ENCODE assay signal across 21 cellular contexts in genomic region chr6:38064431-38064830, GRCh38.
DNase-seq lines count a peak whose midpoint lies in the region; ATAC-seq, FAIRE-seq and TF ChIP-seq lines count a peak whose summit lies in the region.
"Had no signal": no experiment of that assay in that cellular context is flagged by ENCODE, and none has a peak within 500 bp of the region (broad histone marks: within the 10 kb centered on the region; RNA-seq: fewer than 3 reads in every experiment).

No MANE protein-coding gene starts in this region.

- WGBS in GM23248 (ENCODE audit: low coverage in 1 of 2, low lambda C conversion rate in 2 of 2, missing lambda C conversion rate in 2 of 2), 2 experiments = 95 to 98% methylated on average over 2 of the region's 2 CpGs
- 85 to 96% (median 92%) methylated on average over 2 of the region's 2 CpGs for WGBS in spleen, 5 donors

- H2AFZ ChIP-seq in GM23248 = no peak overlapping the region
- H2AFZ ChIP-seq in astrocyte (ENCODE audit: low read depth, low read length) = no peak overlapping the region

- H3K4me2 ChIP-seq in GM23248 (ENCODE audit: unreplicated experiment) = no peak overlapping the region
- no peak overlapping the region for H3K4me2 ChIP-seq in astrocyte (ENCODE audit: low read length)
- H3K4me2 ChIP-seq: KMS-11 had no signal

- H3K79me2 ChIP-seq in GM23248 (ENCODE audit: insufficient read depth) = peaks cover 93% of the 10 kb centered on the region
- H3K79me2 ChIP-seq in astrocyte (ENCODE audit: insufficient read depth, low read length) = peaks cover 37% of the 10 kb centered on the region

- ATAC-seq in stimulated activated memory B cell treated with anti-CD40 and anti-IgM and Interleukin-4, amounts not matched to agents 10 μg/mL and 1 μg/mL and 100 μg/mL, for 72 hours = no peak
- ATAC-seq: CD8-positive, alpha-beta T cell had no signal

- peaks cover 3% of the 10 kb centered on the region; the same call in 1 of the 2 replicates for H3K9me2 ChIP-seq in GM23248 (ENCODE audit: insufficient read depth)

- TF ChIP-seq CTCF in astrocyte (IDR thresholded peaks at IDR 0.05; ENCODE audit: insufficient read depth, low read depth, low read length) (no peak), spleen (IDR thresholded peaks at IDR 0.05 in 8 of 11, conservative IDR thresholded peaks at IDR 0.05 in 3 of 11) (no peak)

- intact Hi-C loops in spleen (cut with DNase I; ENCODE audit: low total_unique reads) = no loop called here

- H3K4me1 Mint-ChIP-seq in astrocyte (ENCODE audit: low read depth, unreplicated experiment) = no peaks in the 10 kb centered on the region
- peaks cover 36% of the 10 kb centered on the region for H3K4me1 Mint-ChIP-seq in stimulated activated memory B cell treated with anti-CD40 and anti-IgM and Interleukin-4, amounts not matched to agents 10 μg/mL and 1 μg/mL and 100 μg/mL, for 72 hours

- H3K27me3 ChIP-seq in GM23248 (replicated peaks; ENCODE audit: insufficient read depth) (no peaks in the 10 kb centered on the region), astrocyte (ENCODE audit: insufficient read depth, low read length) (no peaks in the 10 kb centered on the region), spleen (replicated peaks in 1 of 7) (no peaks in the 10 kb centered on the region)
- H3K27me3 ChIP-seq: SJSA1 had no signal

- H3K4me1 ChIP-seq in GM23248 (ENCODE audit: insufficient read depth) (0 out of 2 replicates have a peak, but pooled peaks cover 3% of the 10 kb centered on the region), astrocyte (ENCODE audit: insufficient read depth, low read length) (no peaks in the 10 kb centered on the region), spleen (peaks cover 6 to 20% (median 10%) of the 10 kb centered on the region in 6 donors)
- H3K4me1 ChIP-seq: SJSA1 had no signal

- H3K36me3 Mint-ChIP-seq in astrocyte (ENCODE audit: low read depth, unreplicated experiment) = peaks cover 21% of the 10 kb centered on the region
- H3K36me3 Mint-ChIP-seq in stimulated activated memory B cell treated with anti-CD40 and anti-IgM and Interleukin-4, amounts not matched to agents 10 μg/mL and 1 μg/mL and 100 μg/mL, for 72 hours = peaks cover 34% of the 10 kb centered on the region

- H3K27ac Mint-ChIP-seq in astrocyte (ENCODE audit: unreplicated experiment) = no peak overlapping the region
- H3K27ac Mint-ChIP-seq in stimulated activated memory B cell treated with anti-CD40 and anti-IgM and Interleukin-4, amounts not matched to agents 10 μg/mL and 1 μg/mL and 100 μg/mL, for 72 hours = peak overlapping the region; percentile 25
- H3K27ac Mint-ChIP-seq: CD8-positive, alpha-beta T cell had no signal

- H3K9ac ChIP-seq in GM23248 = no peak overlapping the region
- no peak overlapping the region for H3K9ac ChIP-seq in astrocyte (ENCODE audit: low read length)
- H3K9ac ChIP-seq: KMS-11 had no signal

- no peak for TF ChIP-seq POLR2A in spleen (IDR thresholded peaks at IDR 0.05)

- FAIRE-seq in astrocyte (lab: Jason Lieb, UNC) = no peak
- FAIRE-seq: A204.1, GM18507 had no signal

- H3F3A ChIP-seq in GM23248 (ENCODE audit: insufficient read depth) = no peaks in the 10 kb centered on the region; the same call in 1 of the 2 replicates

- DNase-seq in AG20443 (ENCODE audit: low spot score) = peak; percentile 24
- peak; percentile 27 for DNase-seq in GM23248
- DNase-seq in astrocyte (ENCODE audit: low read depth) = peak; percentile 49
- no peak for DNase-seq in COR-L47 (lab: John Stamatoyannopoulos, UW)
- no peak for DNase-seq in DMS153 treated with DMSO at 0.1 percent for 48 hours (lab: John Stamatoyannopoulos, UW; ENCODE audit: unreplicated experiment)
- DNase-seq in spleen = no peak
- DNase-seq: CD8-positive, alpha-beta T cell; DND-41; H7; IMR-90; MM.1S; NCI-H2029; NCI-H526 treated with DMSO at 0.1 percent for 48 hours; Right ventricle myocardium superior; RPMI8226 had no signal

- no peaks in the 10 kb centered on the region for H3K27me3 Mint-ChIP-seq in astrocyte (ENCODE audit: low read depth, unreplicated experiment)
- H3K27me3 Mint-ChIP-seq in stimulated activated memory B cell treated with anti-CD40 and anti-IgM and Interleukin-4, amounts not matched to agents 10 μg/mL and 1 μg/mL and 100 μg/mL, for 72 hours = no peaks in the 10 kb centered on the region

- H3K4me3 ChIP-seq in GM23248 = no peak overlapping the region
- no peak overlapping the region for H3K4me3 ChIP-seq in astrocyte (ENCODE audit: insufficient read depth, low read depth, low read length)
- no peak overlapping the region for H3K4me3 ChIP-seq in spleen
- H3K4me3 ChIP-seq: SJSA1 had no signal

- H4K20me1 ChIP-seq in GM23248 (ENCODE audit: insufficient read depth) = no peaks in the 10 kb centered on the region; the same call in 1 of the 2 replicates
- peaks cover 68% of the 10 kb centered on the region for H4K20me1 ChIP-seq in astrocyte (ENCODE audit: insufficient read depth, low read length)

- in situ Hi-C loops in GM23248 (cut with MboI) = no loop called here

- H3K9me3 Mint-ChIP-seq in astrocyte (ENCODE audit: unreplicated experiment) = no peaks in the 10 kb centered on the region
- H3K9me3 Mint-ChIP-seq in stimulated activated memory B cell treated with anti-CD40 and anti-IgM and Interleukin-4, amounts not matched to agents 10 μg/mL and 1 μg/mL and 100 μg/mL, for 72 hours = peaks cover 2% of the 10 kb centered on the region
- H3K9me3 Mint-ChIP-seq: CD8-positive, alpha-beta T cell had no signal

- no peaks in the 10 kb centered on the region for H3K9me3 ChIP-seq in GM23248 (ENCODE audit: low read depth)
- H3K9me3 ChIP-seq in astrocyte (ENCODE audit: insufficient read depth, low read depth, low read length) = no peaks in the 10 kb centered on the region
- H3K9me3 ChIP-seq in spleen = no peaks in the 10 kb centered on the region
- H3K9me3 ChIP-seq: SJSA1 had no signal

- H3K27ac ChIP-seq in GM23248 = no peak overlapping the region
- no peak overlapping the region for H3K27ac ChIP-seq in astrocyte (ENCODE audit: low read depth, low read length)
- no peak overlapping the region for H3K27ac ChIP-seq in spleen
- H3K27ac ChIP-seq: C4-2B, KMS-11, SJSA1 had no signal

- H3K4me3 Mint-ChIP-seq in astrocyte (ENCODE audit: unreplicated experiment) = no peak overlapping the region
- H3K4me3 Mint-ChIP-seq in stimulated activated memory B cell treated with anti-CD40 and anti-IgM and Interleukin-4, amounts not matched to agents 10 μg/mL and 1 μg/mL and 100 μg/mL, for 72 hours = no peak overlapping the region
- H3K4me3 Mint-ChIP-seq: CD8-positive, alpha-beta T cell had no signal

- peaks cover 26% of the 10 kb centered on the region for H3K36me3 ChIP-seq in GM23248 (ENCODE audit: low read depth)
- peaks cover 20% of the 10 kb centered on the region for H3K36me3 ChIP-seq in astrocyte (ENCODE audit: insufficient read depth, low read length)
- peaks cover 7 to 47% (median 20%) of the 10 kb centered on the region in 6 donors for H3K36me3 ChIP-seq in spleen

Comparison
In these comparisons a context has a peak if more than half of its experiments do, and no peak if none do; other contexts are left out.
1. DNase-seq: peak in AG20443 (single experiment), GM23248 (single experiment) and astrocyte (single experiment); none in COR-L47 (single experiment), DMS153 treated with DMSO at 0.1 percent for 48 hours (single experiment) and spleen (single experiment).